Comparison of ENCODE assay signal across 17 cellular contexts in the genomic region with DNA sequence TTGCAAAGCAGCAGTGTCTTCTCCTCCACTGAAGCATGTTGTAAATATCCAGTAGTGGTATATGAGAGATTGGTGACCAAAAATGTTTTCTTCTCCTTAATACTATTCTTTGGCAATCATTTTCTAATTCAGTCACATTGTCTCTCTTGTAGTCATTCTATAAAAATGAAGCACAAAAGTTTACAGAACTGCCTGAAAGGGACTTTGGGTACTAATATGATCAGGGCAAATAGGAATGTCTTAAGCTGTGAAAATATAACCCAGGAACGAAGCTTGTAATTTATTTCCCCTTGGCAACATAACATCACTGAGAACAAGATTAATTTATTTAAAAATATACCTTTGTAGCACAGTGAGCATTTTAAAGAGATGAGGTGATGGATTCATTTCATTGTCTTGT. TPM values are rescaled to one million over a fixed set of nuclear protein-coding genes. Genes with fewer than 3 reads are reported as not detected.
DNase-seq lines count a peak whose midpoint lies in the region; TF ChIP-seq lines count a peak whose summit lies in the region.
"Had no signal": no experiment of that assay in that cellular context is flagged by ENCODE, and none has a peak within 500 bp of the region (broad histone marks: within the 10 kb centered on the region; RNA-seq: fewer than 3 reads in every experiment).

No MANE protein-coding gene starts in this region.

- no peak overlapping the region for H3K4me3 ChIP-seq in AG10803 (ENCODE audit: low read length)
- H3K4me3 ChIP-seq in osteoblast (ENCODE audit: insufficient read depth, low read length) = peak overlapping the region; percentile 3
- H3K4me3 ChIP-seq: prostate gland had no signal

- H3K27ac Mint-ChIP-seq in HFFc6 = peak overlapping the region; percentile 71
- H3K27ac Mint-ChIP-seq: activated CD4-positive, alpha-beta memory T cell treated with anti-CD3 and anti-CD28 coated beads, Interleukin-2, amount 10 ng/mL, durations not matched to agents 7 days and 5 days; stimulated activated naive CD8-positive, alpha-beta T cell treated with anti-CD3 and anti-CD28 coated beads, Interleukin-15, Interleukin-2, amounts not matched to agents 100 ng/mL and 50 ng/mL, for 24 hours had no signal

- peak overlapping the region; percentile 43 for H3K4me2 ChIP-seq in osteoblast (ENCODE audit: insufficient read depth, low read length)

- peak overlapping the region; percentile 47 for H3K27ac ChIP-seq in osteoblast (ENCODE audit: low read depth, low read length)
- H3K27ac ChIP-seq: prostate gland had no signal

- peaks cover 17% of the 10 kb centered on the region for H3K4me1 ChIP-seq in osteoblast (ENCODE audit: insufficient read depth, low read length)

- no peaks in the 10 kb centered on the region for H3K36me3 ChIP-seq in osteoblast (ENCODE audit: insufficient read depth, low read length)
- H3K36me3 ChIP-seq: prostate gland had no signal

- no peaks in the 10 kb centered on the region for H3K27me3 ChIP-seq in osteoblast (ENCODE audit: insufficient read depth, low read length)

- H3K4me1 Mint-ChIP-seq in HFFc6 (ENCODE audit: low read depth) = peaks cover 56% of the 10 kb centered on the region

- TF ChIP-seq CTCF in AG10803 (conservative IDR thresholded peaks at IDR 0.05; ENCODE audit: low read length) (no peak), HFFc6 (IDR thresholded peaks at IDR 0.05) (no peak), osteoblast (IDR thresholded peaks at IDR 0.05; ENCODE audit: extremely low read depth, low read depth, low read length) (no peak)

- H2AFZ ChIP-seq in osteoblast (ENCODE audit: low read length) = no peak overlapping the region

- peaks cover 65% of the 10 kb centered on the region for H3K79me2 ChIP-seq in osteoblast (ENCODE audit: insufficient read depth, low read length)

- no peak overlapping the region for H3K4me3 Mint-ChIP-seq in HFFc6
- H3K4me3 Mint-ChIP-seq: activated CD4-positive, alpha-beta memory T cell treated with anti-CD3 and anti-CD28 coated beads, Interleukin-2, amount 10 ng/mL, durations not matched to agents 7 days and 5 days; activated T-cell treated with anti-CD3 and anti-CD28 coated beads, Interleukin-2, amount 50 U/mL, for 4 hours; stimulated activated naive CD8-positive, alpha-beta T cell treated with anti-CD3 and anti-CD28 coated beads, Interleukin-15, Interleukin-2, amounts not matched to agents 100 ng/mL and 50 ng/mL, for 24 hours; WTC11 had no signal

- DNase-seq in AG10803 (ENCODE audit: low read depth) (peak; percentile 17), HFFc6 (peak; percentile 45), glomerular visceral epithelial cell (ENCODE audit: extremely low spot score) (peak; percentile 13), osteoblast (ENCODE audit: insufficient read length, low spot score, missing footprints) (no peak), SKM-1 (lab: John Stamatoyannopoulos, UW; ENCODE audit: unreplicated experiment) (no peak), SKM-1 treated with dmso at 0.1 percent for 144 hours (lab: John Stamatoyannopoulos, UW; ENCODE audit: unreplicated experiment) (no peak), Ammon's horn (ENCODE audit: low spot score) (no peak)
- no peak for DNase-seq in stimulated activated CD4-positive, alpha-beta T cell treated with anti-CD3 and anti-CD28 coated beads, Interleukin-4, amount 100 ng/mL, for 4 hours
- DNase-seq: activated CD4-positive, alpha-beta memory T cell treated with anti-CD3 and anti-CD28 coated beads, Interleukin-2, amount 10 ng/mL, durations not matched to agents 7 days and 5 days; activated T-cell treated with anti-CD3 and anti-CD28 coated beads, Interleukin-2, amount 50 U/mL, for 4 hours; left colon; NCI-H748 treated with DMSO at 0.1 percent for 48 hours; OCI-M1; SIG-M5 had no signal

- H3K27me3 Mint-ChIP-seq in HFFc6 (ENCODE audit: insufficient read depth) = no peaks in the 10 kb centered on the region
- H3K27me3 Mint-ChIP-seq: activated CD4-positive, alpha-beta memory T cell treated with anti-CD3 and anti-CD28 coated beads, Interleukin-2, amount 10 ng/mL, durations not matched to agents 7 days and 5 days; stimulated activated naive CD8-positive, alpha-beta T cell treated with anti-CD3 and anti-CD28 coated beads, Interleukin-15, Interleukin-2, amounts not matched to agents 100 ng/mL and 50 ng/mL, for 24 hours had no signal

- H3K9me3 Mint-ChIP-seq in HFFc6 = no peaks in the 10 kb centered on the region
- H3K9me3 Mint-ChIP-seq: activated T-cell treated with anti-CD3 and anti-CD28 coated beads, Interleukin-2, amount 50 U/mL, for 4 hours; stimulated activated naive CD8-positive, alpha-beta T cell treated with anti-CD3 and anti-CD28 coated beads, Interleukin-15, Interleukin-2, amounts not matched to agents 100 ng/mL and 50 ng/mL, for 24 hours; WTC11 had no signal

- peaks cover 6% of the 10 kb centered on the region for H4K20me1 ChIP-seq in osteoblast (ENCODE audit: insufficient read depth, low read length)

- no peaks in the 10 kb centered on the region for H3K9me3 ChIP-seq in osteoblast (ENCODE audit: low read depth, low read length)
- H3K9me3 ChIP-seq: prostate gland had no signal

- H3K36me3 Mint-ChIP-seq in HFFc6 (ENCODE audit: low read depth) = peaks cover 5% of the 10 kb centered on the region
- H3K36me3 Mint-ChIP-seq: WTC11 had no signal

RNA-seq across cellular contexts. Expression of a gene that starts 4.9 kb away (rescaled TPM):
- total RNA-seq in HFFc6 (2021; fragmentation: NEBNext Ultra II Directional; extraction: Animal tissue kit (Norgen Biotek cat#: 25700)) = under 1 TPM; 0.37 to 0.95 (median 0.62) TPM
- 2.1 and 2.2 TPM in 2 replicates for total RNA-seq in osteoblast
- total RNA-seq: WTC11 had no signal

RNA-seq across cellular contexts. Expression of a gene that starts 59.7 kb away (rescaled TPM):
- total RNA-seq in HFFc6 (2021; fragmentation: NEBNext Ultra II Directional; extraction: Animal tissue kit (Norgen Biotek cat#: 25700)) = 10 to 100 TPM; 62.8 to 71.6 (median 65.2) TPM
- total RNA-seq in osteoblast = 23.0 and 29.7 TPM in 2 replicates

Comparison
In these comparisons a context has a peak if more than half of its experiments do, and no peak if none do; other contexts are left out.
1. DNase-seq: peak in AG10803 (single experiment), HFFc6 (single experiment) and glomerular visceral epithelial cell (single experiment); none in osteoblast (single experiment), stimulated activated CD4-positive, alpha-beta T cell treated with anti-CD3 and anti-CD28 coated beads, Interleukin-4, amount 100 ng/mL, for 4 hours (0 of 2), SKM-1 (single experiment), SKM-1 treated with dmso at 0.1 percent for 144 hours (single experiment) and Ammon's horn (single experiment).